ENCODE assay signal across 9 cellular contexts in genomic region chr2:56185582-56186046, GRCh38. TPM values are rescaled to one million over a fixed set of nuclear protein-coding genes. Genes with fewer than 3 reads are reported as not detected.
DNase-seq lines count a peak whose midpoint lies in the region; ATAC-seq, FAIRE-seq and TF ChIP-seq lines count a peak whose summit lies in the region.
"Had no signal": no experiment of that assay in that cellular context is flagged by ENCODE, and none has a peak within 500 bp of the region (broad histone marks: within the 10 kb centered on the region; RNA-seq: fewer than 3 reads in every experiment).

No MANE protein-coding gene starts in this region.

- ATAC-seq in A549, result peak; percentile 55 to 74
- ATAC-seq in stimulated activated memory B cell treated with anti-CD40 and anti-IgM and Interleukin-4, amounts not matched to agents 10 μg/mL and 1 μg/mL and 100 μg/mL, for 72 hours, result no peak
- ATAC-seq in HG02571 (IDR thresholded peaks at IDR 0.05; ENCODE audit: unreplicated experiment), result no peak
- no peak for ATAC-seq in GM21381 (IDR thresholded peaks at IDR 0.05; ENCODE audit: unreplicated experiment)

- CTCF ChIA-PET in A549 (lab: Yijun Ruan, JAX), result interaction anchor here (0.6 to 7.8 kb wide), 6 partner anchors 10 to 1330 kb away, joined by 3 to 88 read pairs (median 42); no protein-coding TSS in a partner anchor

- H3K9me3 ChIP-seq in A549, result no peaks in the 10 kb centered on the region

- peak overlapping the region; percentile 72 for H3K4me3 Mint-ChIP-seq in stimulated activated memory B cell treated with anti-CD40 and anti-IgM and Interleukin-4, amounts not matched to agents 10 μg/mL and 1 μg/mL and 100 μg/mL, for 72 hours
- H3K4me3 Mint-ChIP-seq: activated naive CD8-positive, alpha-beta T cell treated with anti-CD3 and anti-CD28 coated beads, Interleukin-2, amount 10 ng/mL, durations not matched to agents 7 days and 5 days had no signal

- no peaks in the 10 kb centered on the region for H3K36me3 Mint-ChIP-seq in stimulated activated memory B cell treated with anti-CD40 and anti-IgM and Interleukin-4, amounts not matched to agents 10 μg/mL and 1 μg/mL and 100 μg/mL, for 72 hours
- H3K36me3 Mint-ChIP-seq: activated naive CD8-positive, alpha-beta T cell treated with anti-CD3 and anti-CD28 coated beads, Interleukin-2, amount 10 ng/mL, durations not matched to agents 7 days and 5 days had no signal

- TF ChIP-seq CTCF in A549 (IDR thresholded peaks at IDR 0.05) (no peak), HFF-Myc (IDR thresholded peaks at IDR 0.05; ENCODE audit: low read depth, low read length, missing control alignments) (no peak), astrocyte of the cerebellum (IDR thresholded peaks at IDR 0.05; ENCODE audit: low read depth, low read length, missing control alignments) (peak; percentile 32)

- no peak overlapping the region for H3K27ac Mint-ChIP-seq in stimulated activated memory B cell treated with anti-CD40 and anti-IgM and Interleukin-4, amounts not matched to agents 10 μg/mL and 1 μg/mL and 100 μg/mL, for 72 hours
- H3K27ac Mint-ChIP-seq: activated naive CD8-positive, alpha-beta T cell treated with anti-CD3 and anti-CD28 coated beads, Interleukin-2, amount 10 ng/mL, durations not matched to agents 7 days and 5 days had no signal

- H3K4me3 ChIP-seq in A549 (peak overlapping the region; percentile 58), HFF-Myc (replicated peaks; ENCODE audit: low read depth, low read length) (peak overlapping the region; percentile 43), astrocyte of the cerebellum (ENCODE audit: low read depth, low read length) (peak overlapping the region; percentile 54)

- peak overlapping the region; percentile 93 for H3K4me2 ChIP-seq in A549

- no peak for FAIRE-seq in A549 (lab: Jason Lieb, UNC)

- DNase-seq in A549 (ENCODE audit: low read depth in 1 of 2, low spot score in 1 of 2) (peak; percentile 49 to 56), HFF-Myc (ENCODE audit: extremely low read depth, low read depth) (no peak), astrocyte of the cerebellum (ENCODE audit: low read depth) (no peak), iris pigment epithelial cell (ENCODE audit: low read depth) (peak; percentile 39), posterior vena cava (ENCODE audit: low spot score) (no peak)
- DNase-seq: activated naive CD8-positive, alpha-beta T cell treated with anti-CD3 and anti-CD28 coated beads, Interleukin-2, amount 10 ng/mL, durations not matched to agents 7 days and 5 days had no signal

- H3K9me3 Mint-ChIP-seq in stimulated activated memory B cell treated with anti-CD40 and anti-IgM and Interleukin-4, amounts not matched to agents 10 μg/mL and 1 μg/mL and 100 μg/mL, for 72 hours, result no peaks in the 10 kb centered on the region
- H3K9me3 Mint-ChIP-seq: activated naive CD8-positive, alpha-beta T cell treated with anti-CD3 and anti-CD28 coated beads, Interleukin-2, amount 10 ng/mL, durations not matched to agents 7 days and 5 days had no signal

- POLR2A ChIA-PET in A549 (lab: Yijun Ruan, JAX), result interaction anchor here (0.6 kb wide), 1 partner anchor 485 kb away, joined by 5 read pairs; no protein-coding TSS in a partner anchor

- TF ChIP-seq POLR2A in A549 (IDR thresholded peaks at IDR 0.05; ENCODE audit: low read length), result no peak

- peaks cover 17% of the 10 kb centered on the region for H3K4me1 Mint-ChIP-seq in stimulated activated memory B cell treated with anti-CD40 and anti-IgM and Interleukin-4, amounts not matched to agents 10 μg/mL and 1 μg/mL and 100 μg/mL, for 72 hours

- in situ Hi-C loops in astrocyte of the cerebellum (cut with HindIII; ENCODE audit: low sequenced_read_pairs), result loop anchor here (25.0 kb wide), 1 partner anchor 577 kb away; no protein-coding TSS in a partner anchor

- intact Hi-C loops in posterior vena cava (cut with DNase I), result loop anchor here in 1 of 2 donors (10.0 kb wide), 1 partner anchor 1329 kb away; no protein-coding TSS in a partner anchor

- 13% methylated on average over 11 of the region's 11 CpGs for WGBS in A549 (ENCODE audit: missing lambda C conversion rate)

- peaks cover 58% of the 10 kb centered on the region for H3K27me3 Mint-ChIP-seq in stimulated activated memory B cell treated with anti-CD40 and anti-IgM and Interleukin-4, amounts not matched to agents 10 μg/mL and 1 μg/mL and 100 μg/mL, for 72 hours

- peak overlapping the region; percentile 7 to 67; a peak in 3 of 6 replicates for H3K27ac ChIP-seq in A549

- no peaks in the 10 kb centered on the region for H3K4me1 ChIP-seq in A549

- TF ChIP-seq RAD21 in A549 (conservative IDR thresholded peaks at IDR 0.05 in 1 of 2, IDR thresholded peaks at IDR 0.05 in 1 of 2), result no peak

- no peak for TF ChIP-seq EP300 in A549 (IDR thresholded peaks at IDR 0.05)

TF ChIP-seq in A549, 52 proteins besides CTCF, POLR2A, EP300 and RAD21:
- TF ChIP-seq RNF2 (IDR thresholded peaks at IDR 0.05; ENCODE audit: borderline replicate concordance, low read depth) (0 out of 2 replicates have a peak, but pooled peaks have one; percentile 56), CEBPB (IDR thresholded peaks at IDR 0.05) (no peak), MAFK (IDR thresholded peaks at IDR 0.05; ENCODE audit: partially characterized antibody) (no peak), CBX8 (IDR thresholded peaks at IDR 0.05) (peak; percentile 61; the same call in 1 of the 2 replicates), HOXB5 (CRISPR knock-in tag; IDR thresholded peaks at IDR 0.05) (no peak)

RNA-seq across cellular contexts. Expression of gene CCDC85A, which starts 1.8 kb away (rescaled TPM):
- 0.03 and 0.05 TPM in 2 replicates for polyA plus RNA-seq in A549 (2011; rRNA removed)
- polyA plus RNA-seq in A549 (2012; cell fraction: cytosol; rRNA removed), result 0.07 and 0.09 TPM in 2 replicates
- polyA plus RNA-seq in A549 (2012; cell fraction: nucleus; rRNA removed), result 0.05 and 0.06 TPM in 2 replicates
- polyA plus RNA-seq in A549 (2017; fragmentation: RNase III; extraction: RNeasy Plus Mini Kit Qiagen cat#74134 plus additional on column Dnase treatment), result 0.20 to 0.30 TPM (median 0.22 TPM) in 3 replicates
- 0.12 and 0.15 TPM in 2 replicates for polyA minus RNA-seq in A549 (2011; rRNA and poly(A)+ RNA removed)
- total RNA-seq in posterior vena cava, result 1 to 10 TPM; 2.8 to 3.1 TPM
- total RNA-seq: activated naive CD8-positive, alpha-beta T cell treated with anti-CD3 and anti-CD28 coated beads, Interleukin-2, amount 10 ng/mL, durations not matched to agents 7 days and 5 days had no signal

Comparison
In these comparisons a context has a peak if more than half of its experiments do, and no peak if none do; other contexts are left out.
1. ATAC-seq: peak in A549 (2 of 2); none in stimulated activated memory B cell treated with anti-CD40 and anti-IgM and Interleukin-4, amounts not matched to agents 10 μg/mL and 1 μg/mL and 100 μg/mL, for 72 hours (single experiment), HG02571 (single experiment) and GM21381 (single experiment).
2. DNase-seq: peak in A549 (2 of 2) and iris pigment epithelial cell (single experiment); none in HFF-Myc (single experiment), astrocyte of the cerebellum (single experiment) and posterior vena cava (single experiment).
3. Peak in every context shown above with its lines, with median percentiles within 50 percentile points of each other: H3K4me3 ChIP-seq.